Comparison of ENCODE assay signal across 25 cellular contexts in genomic region chr2:85794038-85794441, GRCh38. TPM values are rescaled to one million over a fixed set of nuclear protein-coding genes. Genes with fewer than 3 reads are reported as not detected.
DNase-seq lines count a peak whose midpoint lies in the region; FAIRE-seq and TF ChIP-seq lines count a peak whose summit lies in the region.
"Had no signal": no experiment of that assay in that cellular context is flagged by ENCODE, and none has a peak within 500 bp of the region (broad histone marks: within the 10 kb centered on the region; RNA-seq: fewer than 3 reads in every experiment).

No MANE protein-coding gene starts in this region.

- CTCF ChIA-PET in RWPE1 (lab: Yijun Ruan, JAX) = interaction anchor here (1.3 to 1.4 kb wide), 2 partner anchors 40 to 43 kb away, joined by 3 read pairs; partner anchors contain the start of gene ATOH8
- CTCF ChIA-PET in activated naive CD4-positive, alpha-beta T cell treated with anti-CD3 and anti-CD28 coated beads, Interleukin-2, amount 10 ng/mL, durations not matched to agents 7 days and 5 days (lab: Charles Lee) = no interaction called here

- H3K27ac Mint-ChIP-seq in activated naive CD4-positive, alpha-beta T cell treated with anti-CD3 and anti-CD28 coated beads, Interleukin-2, amount 10 ng/mL, durations not matched to agents 7 days and 5 days = no peak overlapping the region
- H3K27ac Mint-ChIP-seq: activated naive CD8-positive, alpha-beta T cell treated with anti-CD3 and anti-CD28 coated beads, Interleukin-2, amount 10 ng/mL, durations not matched to agents 7 days and 5 days; CD4-positive, alpha-beta T cell; dendritic cell treated with granulocyte-macrophage colony-stimulating factor and Interleukin-4, amounts not matched to agents 40 ng/mL and 50 ng/mL, for 4 days had no signal

- H3K9me3 ChIP-seq in esophagus muscularis mucosa (no peaks in the 10 kb centered on the region), mesenchymal stem cell (ENCODE audit: control insufficient read depth, low read length) (no peaks in the 10 kb centered on the region), tibial artery (no peaks in the 10 kb centered on the region)
- H3K9me3 ChIP-seq: prostate gland had no signal

- H3K14ac ChIP-seq in mesenchymal stem cell (ENCODE audit: low read length in 2 of 2) = peak overlapping the region in 1 of 2 experiments; percentile 35

- no peak overlapping the region for H3K23ac ChIP-seq in mesenchymal stem cell (ENCODE audit: low read length in 2 of 2)

- no peak for FAIRE-seq in GM19239 (lab: Jason Lieb, UNC)
- FAIRE-seq: RCC 7860 had no signal

- peaks cover 64 to 90% (median 77%) of the 10 kb centered on the region in 4 donors for H3K4me1 ChIP-seq in esophagus muscularis mucosa
- peaks cover 41% of the 10 kb centered on the region for H3K4me1 ChIP-seq in mesenchymal stem cell (ENCODE audit: control insufficient read depth, insufficient read depth, low read depth, low read length)
- H3K4me1 ChIP-seq in tibial artery = peaks cover 0 to 84% (median 70%) of the 10 kb centered on the region in 4 donors
- H3K4me1 ChIP-seq: prostate gland had no signal

- POLR2A ChIA-PET in RWPE1 (lab: Yijun Ruan, JAX; ENCODE audit: low non-redundant PET) = no interaction called here

- H2BK120ac ChIP-seq in mesenchymal stem cell (ENCODE audit: low read depth, low read length) = no peak overlapping the region

- no peak overlapping the region for H3K9ac ChIP-seq in mesenchymal stem cell (ENCODE audit: low read length)

- H2BK5ac ChIP-seq in mesenchymal stem cell (ENCODE audit: low read depth, low read length, poor library complexity, severe bottlenecking) = no peak overlapping the region

- no peak overlapping the region for H2AFZ ChIP-seq in mesenchymal stem cell (ENCODE audit: low read depth, low read length)
- H2AFZ ChIP-seq: hepatocyte had no signal

- no peak for DNase-seq in RWPE1 (ENCODE audit: low spot score)
- DNase-seq in esophagus muscularis mucosa (ENCODE audit: extremely low spot score) = no peak
- DNase-seq in mesenchymal stem cell = no peak
- no peak for DNase-seq in tibial artery
- DNase-seq in activated naive CD4-positive, alpha-beta T cell treated with anti-CD3 and anti-CD28 coated beads, Interleukin-2, amount 10 ng/mL, durations not matched to agents 7 days and 5 days = no peak
- no peak for DNase-seq in NCI-H1417 (lab: John Stamatoyannopoulos, UW)
- no peak for DNase-seq in activated effector memory CD4-positive, alpha-beta T cell treated with anti-CD3 and anti-CD28 coated beads, Interleukin-2, amount 50 U/mL, for 16 hours
- DNase-seq in GM19239 (ENCODE audit: insufficient read length, low spot score) = no peak
- DNase-seq: activated CD4-positive, CD25-positive, alpha-beta regulatory T cell treated with anti-CD3 and anti-CD28 coated beads, Interleukin-2, amount 50 U/mL, for 72 hours; activated naive CD8-positive, alpha-beta T cell treated with anti-CD3 and anti-CD28 coated beads, Interleukin-2, amount 10 ng/mL, durations not matched to agents 7 days and 5 days; brain microvascular endothelial cell; CD4-positive, alpha-beta T cell; GDM1; islet precursor cell; NCI-H1105; NCI-H510A treated with DMSO at 0.1 percent for 48 hours; stimulated activated CD4-positive, alpha-beta T cell treated with anti-CD3 and anti-CD28 coated beads, Interleukin-4, amount 100 ng/mL, for 4 hours; T1000 had no signal

- peak overlapping the region; percentile 58 for H2AK5ac ChIP-seq in mesenchymal stem cell (ENCODE audit: low read length, severe bottlenecking)

- H3K4me2 ChIP-seq in mesenchymal stem cell (ENCODE audit: low read length, poor library complexity, severe bottlenecking) = no peak overlapping the region
- H3K4me2 ChIP-seq: hepatocyte, smooth muscle cell had no signal

- H3K4me3 ChIP-seq in esophagus muscularis mucosa (no peak overlapping the region), mesenchymal stem cell (ENCODE audit: insufficient read depth in 1 of 2, low read depth in 1 of 2, low read length in 2 of 2) (no peak overlapping the region), tibial artery (no peak overlapping the region)
- H3K4me3 ChIP-seq: hepatocyte, prostate gland, smooth muscle cell had no signal

- H3K27me3 ChIP-seq in esophagus muscularis mucosa = no peaks in the 10 kb centered on the region
- H3K27me3 ChIP-seq in mesenchymal stem cell (ENCODE audit: control insufficient read depth in 1 of 2, insufficient read depth in 1 of 2, low read length in 2 of 2) = peaks cover 3 to 15% of the 10 kb centered on the region in 2 experiments
- H3K27me3 ChIP-seq in tibial artery = no peaks in the 10 kb centered on the region
- H3K27me3 ChIP-seq: brain microvascular endothelial cell, hepatocyte had no signal

- H3K4me3 Mint-ChIP-seq in activated naive CD4-positive, alpha-beta T cell treated with anti-CD3 and anti-CD28 coated beads, Interleukin-2, amount 10 ng/mL, durations not matched to agents 7 days and 5 days = no peak overlapping the region
- H3K4me3 Mint-ChIP-seq: activated naive CD8-positive, alpha-beta T cell treated with anti-CD3 and anti-CD28 coated beads, Interleukin-2, amount 10 ng/mL, durations not matched to agents 7 days and 5 days; CD4-positive, alpha-beta T cell; dendritic cell treated with granulocyte-macrophage colony-stimulating factor and Interleukin-4, amounts not matched to agents 40 ng/mL and 50 ng/mL, for 4 days; neural crest cell had no signal

- H3K4me1 Mint-ChIP-seq in activated naive CD4-positive, alpha-beta T cell treated with anti-CD3 and anti-CD28 coated beads, Interleukin-2, amount 10 ng/mL, durations not matched to agents 7 days and 5 days = no peaks in the 10 kb centered on the region
- H3K4me1 Mint-ChIP-seq: activated naive CD8-positive, alpha-beta T cell treated with anti-CD3 and anti-CD28 coated beads, Interleukin-2, amount 10 ng/mL, durations not matched to agents 7 days and 5 days had no signal

- H2BK12ac ChIP-seq in mesenchymal stem cell (ENCODE audit: low read length in 2 of 2) = no peak overlapping the region

- H3K4ac ChIP-seq in mesenchymal stem cell (ENCODE audit: low read depth in 1 of 2, low read length in 2 of 2) = no peak overlapping the region

- no peaks in the 10 kb centered on the region for H3K79me1 ChIP-seq in mesenchymal stem cell (replicated peaks; ENCODE audit: low read length, poor library complexity, severe bottlenecking)

- WGBS in esophagus muscularis mucosa = 93% methylated on average over 3 of the region's 3 CpGs
- 89% methylated on average over 3 of the region's 3 CpGs for WGBS in mesenchymal stem cell

- no peak overlapping the region for H4K8ac ChIP-seq in mesenchymal stem cell (ENCODE audit: low read length)

- peak overlapping the region; percentile 6 for H4K91ac ChIP-seq in mesenchymal stem cell (ENCODE audit: low read length)

- no peak for TF ChIP-seq CTCF in RWPE1 (conservative IDR thresholded peaks at IDR 0.05; ENCODE audit: low read depth)
- TF ChIP-seq CTCF in esophagus muscularis mucosa (IDR thresholded peaks at IDR 0.05) = no peak
- no peak for TF ChIP-seq CTCF in tibial artery (IDR thresholded peaks at IDR 0.05)

- intact Hi-C loops in esophagus muscularis mucosa (cut with DNase I) = no loop called here
- intact Hi-C loops in tibial artery (cut with DNase I; ENCODE audit: low total_unique reads) = loop anchor here (10.0 kb wide), 1 partner anchor 49 kb away; no protein-coding TSS in a partner anchor

- H3K27ac ChIP-seq in RWPE1 = peak overlapping the region; percentile 25; the same call in 1 of the 2 replicates
- H3K27ac ChIP-seq in esophagus muscularis mucosa (replicated peaks in 1 of 4) = peak overlapping the region; percentile 71 to 87 (median 79)
- no peak overlapping the region for H3K27ac ChIP-seq in mesenchymal stem cell (ENCODE audit: low read length, poor library complexity, severe bottlenecking)
- peak overlapping the region; percentile 69 to 85 for H3K27ac ChIP-seq in tibial artery
- H3K27ac ChIP-seq: brain microvascular endothelial cell, hepatocyte, prostate gland had no signal

- H2BK15ac ChIP-seq in mesenchymal stem cell (ENCODE audit: low read depth, poor library complexity, severe bottlenecking) = peak overlapping the region; percentile 39

- H3K36me3 Mint-ChIP-seq in activated naive CD4-positive, alpha-beta T cell treated with anti-CD3 and anti-CD28 coated beads, Interleukin-2, amount 10 ng/mL, durations not matched to agents 7 days and 5 days = no peaks in the 10 kb centered on the region
- H3K36me3 Mint-ChIP-seq: activated naive CD8-positive, alpha-beta T cell treated with anti-CD3 and anti-CD28 coated beads, Interleukin-2, amount 10 ng/mL, durations not matched to agents 7 days and 5 days had no signal

- no peak for TF ChIP-seq EP300 in esophagus muscularis mucosa (IDR thresholded peaks at IDR 0.05)

- peaks cover 60% of the 10 kb centered on the region for H3K27me3 Mint-ChIP-seq in activated naive CD4-positive, alpha-beta T cell treated with anti-CD3 and anti-CD28 coated beads, Interleukin-2, amount 10 ng/mL, durations not matched to agents 7 days and 5 days

- peak overlapping the region; percentile 42 to 50 for H3K18ac ChIP-seq in mesenchymal stem cell (ENCODE audit: low read depth in 1 of 2, low read length in 2 of 2)

- H3K36me3 ChIP-seq in esophagus muscularis mucosa (peaks cover 0 to 25% (median 5%) of the 10 kb centered on the region in 4 donors), mesenchymal stem cell (ENCODE audit: control insufficient read depth in 1 of 2, insufficient read depth in 2 of 2, low read depth in 1 of 2, low read length in 2 of 2) (peaks cover 0 to 14% of the 10 kb centered on the region in 2 experiments), tibial artery (peaks cover 0 to 19% (median 4%) of the 10 kb centered on the region in 3 donors)
- H3K36me3 ChIP-seq: brain microvascular endothelial cell, prostate gland had no signal

- no peak for TF ChIP-seq POLR2A in esophagus muscularis mucosa (IDR thresholded peaks at IDR 0.05; ENCODE audit: low read depth)

- no peaks in the 10 kb centered on the region for H3K9me3 Mint-ChIP-seq in activated naive CD4-positive, alpha-beta T cell treated with anti-CD3 and anti-CD28 coated beads, Interleukin-2, amount 10 ng/mL, durations not matched to agents 7 days and 5 days
- H3K9me3 Mint-ChIP-seq: activated naive CD8-positive, alpha-beta T cell treated with anti-CD3 and anti-CD28 coated beads, Interleukin-2, amount 10 ng/mL, durations not matched to agents 7 days and 5 days; CD4-positive, alpha-beta T cell; dendritic cell treated with granulocyte-macrophage colony-stimulating factor and Interleukin-4, amounts not matched to agents 40 ng/mL and 50 ng/mL, for 4 days; neural crest cell had no signal

RNA-seq across cellular contexts. Expression of gene ATOH8, which starts 40.2 kb away (rescaled TPM):
- 100 to 1,000 TPM in 1 of 4 donors, 10 to 100 TPM in 3; 41.1 to 124 (median 62.5) TPM for total RNA-seq in esophagus muscularis mucosa
- polyA plus RNA-seq in mesenchymal stem cell (2013, experiment 1 of 2) = 5.8 TPM
- polyA plus RNA-seq in mesenchymal stem cell (2013, experiment 2 of 2) = 6.0 TPM
- total RNA-seq: activated CD8-positive, alpha-beta memory T cell treated with anti-CD3 and anti-CD28 coated beads for 36 hours; activated naive CD8-positive, alpha-beta T cell treated with anti-CD3 and anti-CD28 coated beads, Interleukin-2, amount 10 ng/mL, durations not matched to agents 7 days and 5 days; CD4-positive, alpha-beta T cell had no signal
